ENCODE assay signal across 8 cellular contexts in genomic region chr11:19241260-19242183, GRCh38. TPM values are rescaled to one million over a fixed set of nuclear protein-coding genes. Genes with fewer than 3 reads are reported as not detected.
A peak's percentile ranks its signal among the peaks of the same experiment; 100 is the strongest.
DNase-seq lines count a peak whose midpoint lies in the region; ATAC-seq and TF ChIP-seq lines count a peak whose summit lies in the region.

No MANE protein-coding gene starts in this region.

- TF ChIP-seq POLR2A in erythroblast (IDR thresholded peaks at IDR 0.05; ENCODE audit: low read length) = peak; percentile 57

- H3K4me1 Mint-ChIP-seq in neural crest cell = peaks cover 25% of the 10 kb centered on the region

- peak; percentile 39 for ATAC-seq in GM19452 (IDR thresholded peaks at IDR 0.05; ENCODE audit: unreplicated experiment)
- ATAC-seq in HG03442 (IDR thresholded peaks at IDR 0.05; ENCODE audit: unreplicated experiment) = peak; percentile 28

- H3K36me3 Mint-ChIP-seq in neural crest cell (ENCODE audit: low read depth) = peaks cover 2% of the 10 kb centered on the region

- peak overlapping the region; percentile 82 for H3K27ac Mint-ChIP-seq in neural crest cell (ENCODE audit: unreplicated experiment)

- DNase-seq in EH (ENCODE audit: low read depth) (peak; percentile 33), T-helper 2 cell (peak in 3 of 5 experiments; percentile 5 to 75 (median 15)), erythroblast (lab: John Stamatoyannopoulos, UW) (peak; percentile 84 to 86), neural crest cell (ENCODE audit: low read depth, low spot score) (peak; percentile 44), superior temporal gyrus (ENCODE audit: extremely low spot score) (no peak), T-helper 9 cell (no peak)

- TF ChIP-seq CTCF in neural crest cell (conservative IDR thresholded peaks at IDR 0.05) = no peak

- no peaks in the 10 kb centered on the region for H3K9me3 Mint-ChIP-seq in neural crest cell

- H3K4me3 Mint-ChIP-seq in neural crest cell = peak overlapping the region; percentile 92

- H3K27me3 Mint-ChIP-seq in neural crest cell (ENCODE audit: low read depth) = peaks cover 57% of the 10 kb centered on the region

RNA-seq across cellular contexts. Expression of gene E2F8, which starts 0.8 kb away (rescaled TPM):
- total RNA-seq in neural crest cell = 11.3 and 11.5 TPM in 2 replicates

RNA-seq across cellular contexts. Expression of gene CSRP3, which starts 39.7 kb away (rescaled TPM):
- not detected in 2 replicates for total RNA-seq in neural crest cell

Comparison
In these comparisons a context has a peak if more than half of its experiments do, and no peak if none do; other contexts are left out.
1. DNase-seq: peak in EH (single experiment), T-helper 2 cell (3 of 5), erythroblast (2 of 2) and neural crest cell (single experiment); none in superior temporal gyrus (single experiment) and T-helper 9 cell (single experiment).